ENCODE assay signal across 1 cellular context in genomic region chr17:9331512-9332163, GRCh38.
TF ChIP-seq lines count a peak whose summit lies in the region.

No MANE protein-coding gene starts in this region.

TF ChIP-seq in WTC11, 78 proteins besides CTCF, POLR2A, EP300 and RAD21 (continued from another document):
- TF ChIP-seq OVOL2 (CRISPR knock-in tag; IDR thresholded peaks at IDR 0.05; ENCODE audit: borderline replicate concordance) (no peak), SP1 (CRISPR knock-in tag; conservative IDR thresholded peaks at IDR 0.05) (no peak), ETV6 (CRISPR knock-in tag; IDR thresholded peaks at IDR 0.05) (no peak), TEAD4 (CRISPR knock-in tag; IDR thresholded peaks at IDR 0.05) (no peak), MYBL2 (CRISPR knock-in tag; IDR thresholded peaks at IDR 0.05) (no peak), ZNF317 (CRISPR knock-in tag; IDR thresholded peaks at IDR 0.05; ENCODE audit: borderline replicate concordance, low read depth) (no peak), AR (CRISPR knock-in tag; IDR thresholded peaks at IDR 0.05) (no peak), ELF4 (CRISPR knock-in tag; IDR thresholded peaks at IDR 0.05; ENCODE audit: low read depth) (no peak), NR1H2 (CRISPR knock-in tag; IDR thresholded peaks at IDR 0.05) (no peak)
- TF ChIP-seq, protein P1, sequence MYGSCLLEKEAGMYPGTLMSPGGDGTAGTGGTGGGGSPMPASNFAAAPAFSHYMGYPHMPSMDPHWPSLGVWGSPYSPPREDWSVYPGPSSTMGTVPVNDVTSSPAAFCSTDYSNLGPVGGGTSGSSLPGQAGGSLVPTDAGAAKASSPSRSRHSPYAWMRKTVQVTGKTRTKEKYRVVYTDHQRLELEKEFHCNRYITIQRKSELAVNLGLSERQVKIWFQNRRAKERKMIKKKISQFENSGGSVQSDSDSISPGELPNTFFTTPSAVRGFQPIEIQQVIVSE (CRISPR knock-in tag; IDR thresholded peaks at IDR 0.05; ENCODE audit: borderline replicate concordance): no peak
